ENCODE assay signal across 9 cellular contexts in the genomic region with DNA sequence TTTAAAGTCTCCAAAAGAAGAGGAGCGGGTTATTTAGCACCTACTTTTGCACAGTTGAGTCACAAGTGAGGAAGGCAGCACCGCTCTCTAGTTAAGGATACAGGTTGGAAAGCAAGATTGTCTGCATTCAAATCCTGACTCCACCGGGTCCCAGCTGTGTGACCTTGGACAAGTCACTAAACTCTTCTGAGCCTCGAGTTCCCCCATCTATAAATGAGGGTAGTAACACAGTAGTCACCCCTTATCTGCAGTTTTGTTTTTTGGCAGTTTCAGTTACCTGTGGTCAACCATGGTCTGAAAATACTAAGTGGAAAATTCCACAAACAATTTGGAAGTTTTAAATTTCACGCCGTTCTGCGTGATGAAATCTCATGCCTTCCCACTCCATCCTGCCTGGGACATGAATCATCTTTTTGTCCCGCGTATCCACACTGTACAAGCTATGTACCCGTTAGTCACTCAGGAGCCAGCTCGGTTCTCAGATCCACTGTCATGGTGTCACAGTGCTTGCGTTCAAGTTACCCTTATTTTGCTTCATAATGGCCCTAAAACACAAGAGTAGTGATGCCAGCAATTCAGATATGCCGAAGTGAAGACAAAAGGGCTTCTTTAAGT. TPM values are rescaled to one million over a fixed set of nuclear protein-coding genes. Genes with fewer than 3 reads are reported as not detected.
DNase-seq lines count a peak whose midpoint lies in the region; ATAC-seq and TF ChIP-seq lines count a peak whose summit lies in the region.
"Had no signal": no experiment of that assay in that cellular context is flagged by ENCODE, and none has a peak within 500 bp of the region (broad histone marks: within the 10 kb centered on the region; RNA-seq: fewer than 3 reads in every experiment).

No MANE protein-coding gene starts in this region.

- intact Hi-C loops in heart left ventricle (cut with DNase I), result loop anchor here in 6 of 10 donors (5.0 to 10.0 kb wide), 5 partner anchors 44 to 216 kb away; a partner anchor contains a TSS
- intact Hi-C loops in cardiac septum (cut with DNase I), result loop anchor here (2.0 to 5.0 kb wide), 3 partner anchors 34 to 211 kb away; a partner anchor contains a TSS
- intact Hi-C loops in upper lobe of right lung (cut with DNase I), result no loop called here

- no peak for DNase-seq in heart left ventricle
- no peak for DNase-seq in cardiac septum (ENCODE audit: low spot score)
- peak; percentile 66 to 84 for DNase-seq in cardiac fibroblast (ENCODE audit: low read depth in 2 of 2)
- DNase-seq in upper lobe of right lung, result no peak
- no peak for DNase-seq in SIG-M5 treated with dmso at 0.1 percent for 504 hours (lab: John Stamatoyannopoulos, UW; ENCODE audit: unreplicated experiment)
- DNase-seq in NCI-H526 treated with DMSO at 0.1 percent for 48 hours (lab: John Stamatoyannopoulos, UW), result no peak
- DNase-seq in GM19238 (ENCODE audit: insufficient read length, low spot score), result no peak

- H3K27ac ChIP-seq in heart left ventricle (peak overlapping the region; percentile 80 to 97 (median 84)), muscle layer of duodenum (ENCODE audit: low read length) (peak overlapping the region; percentile 82), upper lobe of right lung (peak overlapping the region; percentile 86)

- ATAC-seq in heart left ventricle (peak in 1 of 4 donors; percentile 48), upper lobe of right lung (peak; percentile 55)
- ATAC-seq: HCT116 had no signal

- H3K4me1 ChIP-seq in heart left ventricle, result peaks cover 54 to 98% (median 87%) of the 10 kb centered on the region in 12 donors
- peaks cover 55 to 83% of the 10 kb centered on the region in 2 donors for H3K4me1 ChIP-seq in muscle layer of duodenum (ENCODE audit: control insufficient read depth in 1 of 2, insufficient read depth in 2 of 2, low read length in 2 of 2)
- H3K4me1 ChIP-seq in upper lobe of right lung, result peaks cover 86% of the 10 kb centered on the region

- peaks cover 0 to 47% (median 0%) of the 10 kb centered on the region in 9 donors for H3K36me3 ChIP-seq in heart left ventricle
- H3K36me3 ChIP-seq in muscle layer of duodenum (ENCODE audit: control insufficient read depth in 1 of 2, insufficient read depth in 2 of 2, low read length in 2 of 2), result no peaks in the 10 kb centered on the region
- no peaks in the 10 kb centered on the region for H3K36me3 ChIP-seq in upper lobe of right lung

- H3K4me3 ChIP-seq in heart left ventricle (no peak overlapping the region), cardiac fibroblast (replicated peaks in 1 of 2; ENCODE audit: low read depth in 2 of 2, low read length in 2 of 2) (no peak overlapping the region), muscle layer of duodenum (ENCODE audit: low read depth in 1 of 2, low read length in 2 of 2) (no peak overlapping the region), upper lobe of right lung (no peak overlapping the region)

- H3K9me3 ChIP-seq in heart left ventricle (no peaks in the 10 kb centered on the region), muscle layer of duodenum (ENCODE audit: control insufficient read depth in 1 of 2, low read length in 2 of 2) (no peaks in the 10 kb centered on the region), upper lobe of right lung (no peaks in the 10 kb centered on the region)

- H3K27me3 ChIP-seq in heart left ventricle (no peaks in the 10 kb centered on the region), muscle layer of duodenum (ENCODE audit: low read depth, low read length) (no peaks in the 10 kb centered on the region), upper lobe of right lung (no peaks in the 10 kb centered on the region)

- TF ChIP-seq CTCF in heart left ventricle (IDR thresholded peaks at IDR 0.05) (no peak), cardiac fibroblast (IDR thresholded peaks at IDR 0.05; ENCODE audit: low read depth, low read length) (no peak), upper lobe of right lung (IDR thresholded peaks at IDR 0.05) (no peak)

- no peak for TF ChIP-seq POLR2A in heart left ventricle (IDR thresholded peaks at IDR 0.05)

- 78 to 83% (median 82%) methylated on average over 13 of the region's 13 CpGs for WGBS in heart left ventricle, 4 donors

RNA-seq across cellular contexts. Expression of a gene that starts 49.4 kb away (rescaled TPM):
- total RNA-seq in heart left ventricle (100 to 1,000 TPM in 8 of 9 donors, 10 to 100 TPM in 1; 77.8 to 348 (median 237) TPM), cardiac septum (213 TPM), upper lobe of right lung (237 TPM)
- 100 to 1,000 TPM; 228 to 255 TPM for polyA plus RNA-seq in heart left ventricle

Comparison
In these comparisons a context has a peak if more than half of its experiments do, and no peak if none do; other contexts are left out.
1. DNase-seq: peak in cardiac fibroblast (2 of 2); none in heart left ventricle (0 of 5), cardiac septum (single experiment), upper lobe of right lung (single experiment), SIG-M5 treated with dmso at 0.1 percent for 504 hours (single experiment), NCI-H526 treated with DMSO at 0.1 percent for 48 hours (single experiment) and GM19238 (single experiment).
2. Peak in every context shown above with its lines, with median percentiles within 50 percentile points of each other: H3K27ac ChIP-seq.